ENCODE assay signal across 20 cellular contexts in genomic region chr2:162365392-162365791, GRCh38. TPM values are rescaled to one million over a fixed set of nuclear protein-coding genes. Genes with fewer than 3 reads are reported as not detected.
DNase-seq lines count a peak whose midpoint lies in the region; ATAC-seq and TF ChIP-seq lines count a peak whose summit lies in the region.
"Had no signal": no experiment of that assay in that cellular context is flagged by ENCODE, and none has a peak within 500 bp of the region (broad histone marks: within the 10 kb centered on the region; RNA-seq: fewer than 3 reads in every experiment).

No MANE protein-coding gene starts in this region.

- no peak for TF ChIP-seq RAD21 in IMR-90 (IDR thresholded peaks at IDR 0.05; ENCODE audit: low read length)

- H2AK9ac ChIP-seq in IMR-90 (replicated peaks; ENCODE audit: low read depth, low read length, poor library complexity), result no peak overlapping the region

- H3K18ac ChIP-seq in IMR-90 (ENCODE audit: low read depth, low read length), result no peak overlapping the region
- H3K18ac ChIP-seq in trophoblast cell (ENCODE audit: low read length), result no peak overlapping the region

- H2BK20ac ChIP-seq in IMR-90 (ENCODE audit: low read depth, low read length), result no peak overlapping the region

- no peaks in the 10 kb centered on the region; the same call in 1 of the 2 replicates for H4K20me1 ChIP-seq in IMR-90 (ENCODE audit: insufficient read depth, low read length)

- H2BK5ac ChIP-seq in IMR-90 (ENCODE audit: low read depth, low read length, poor library complexity, severe bottlenecking) (no peak overlapping the region), trophoblast cell (ENCODE audit: low read depth, low read length, poor library complexity) (no peak overlapping the region)

- H3K36me3 ChIP-seq in IMR-90 (ENCODE audit: control insufficient read depth, insufficient read depth, low read length) (no peaks in the 10 kb centered on the region), trophoblast cell (ENCODE audit: control insufficient read depth in 1 of 2, insufficient read depth in 2 of 2, low read length in 2 of 2) (no peaks in the 10 kb centered on the region)
- H3K36me3 ChIP-seq: BE2C had no signal

- no peak overlapping the region for H3K4me3 ChIP-seq in IMR-90 (ENCODE audit: insufficient read depth, low read depth, low read length)
- H3K4me3 ChIP-seq in fibroblast of pulmonary artery (replicated peaks; ENCODE audit: low read depth, low read length), result no peak overlapping the region
- no peak overlapping the region for H3K4me3 ChIP-seq in trophoblast cell (ENCODE audit: low read depth, low read length)
- H3K4me3 ChIP-seq: GM23338 had no signal

- H3K27me3 ChIP-seq in IMR-90 (ENCODE audit: control insufficient read depth, insufficient read depth, low read length) (no peaks in the 10 kb centered on the region), trophoblast cell (ENCODE audit: insufficient read depth, low read length) (no peaks in the 10 kb centered on the region)
- H3K27me3 ChIP-seq: BE2C had no signal

- CTCF ChIA-PET in IMR-90 (lab: Yijun Ruan, JAX), result no interaction called here

- no peaks in the 10 kb centered on the region for H3K9me1 ChIP-seq in IMR-90 (ENCODE audit: insufficient read depth, low read length)

- H4K8ac ChIP-seq in IMR-90 (ENCODE audit: low read depth in 2 of 2, low read length in 2 of 2) (no peak overlapping the region), trophoblast cell (ENCODE audit: low read depth, low read length) (no peak overlapping the region)

- H4K91ac ChIP-seq in IMR-90 (ENCODE audit: insufficient read depth, low read depth, low read length), result no peak overlapping the region
- H4K91ac ChIP-seq in trophoblast cell (ENCODE audit: low read depth, low read length), result no peak overlapping the region

- H3K4me1 ChIP-seq in IMR-90 (ENCODE audit: control insufficient read depth, insufficient read depth, low read length) (no peaks in the 10 kb centered on the region), trophoblast cell (ENCODE audit: control insufficient read depth in 1 of 2, insufficient read depth in 2 of 2, low read length in 2 of 2) (no peaks in the 10 kb centered on the region)
- H3K4me1 ChIP-seq: BE2C had no signal

- no peaks in the 10 kb centered on the region for H3K79me2 ChIP-seq in trophoblast cell (ENCODE audit: control insufficient read depth, insufficient read depth, low read length, poor library complexity)

- no peaks in the 10 kb centered on the region for H3K79me1 ChIP-seq in IMR-90 (ENCODE audit: low read depth in 1 of 2, low read length in 2 of 2)
- no peaks in the 10 kb centered on the region for H3K79me1 ChIP-seq in trophoblast cell (ENCODE audit: low read length)

- no peak overlapping the region for H3K23ac ChIP-seq in IMR-90 (ENCODE audit: low read depth, low read length)
- H3K23ac ChIP-seq in trophoblast cell (ENCODE audit: low read length), result no peak overlapping the region

- H2AK5ac ChIP-seq in IMR-90 (ENCODE audit: low read depth, low read length) (no peak overlapping the region), trophoblast cell (ENCODE audit: low read length) (no peak overlapping the region)

- peak; percentile 0 for DNase-seq in IMR-90
- DNase-seq in dedifferentiated amniotic fluid mesenchymal stem cell (ENCODE audit: extremely low spot score), result peak; percentile 17
- DNase-seq in fibroblast of pulmonary artery (ENCODE audit: low read depth), result peak; percentile 8
- peak; percentile 1 to 80 for DNase-seq in trophoblast cell
- DNase-seq in NCI-H2081 (lab: John Stamatoyannopoulos, UW), result no peak
- no peak for DNase-seq in activated CD4-positive, CD25-positive, alpha-beta regulatory T cell treated with anti-CD3 and anti-CD28 coated beads, Interleukin-2, amount 50 U/mL, for 72 hours
- DNase-seq in NCI-H345 treated with DMSO at 0.1 percent for 48 hours (lab: John Stamatoyannopoulos, UW; ENCODE audit: unreplicated experiment), result no peak
- DNase-seq: ACHN; BE2C; C1 segment of cervical spinal cord; CD4-positive, CD25-positive, alpha-beta regulatory T cell; CD8-positive, alpha-beta memory T cell; COR-L47; DMS 273 treated with DMSO at 0.1 percent for 48 hours; DMS53; DND-41; EL; HFFc6 had no signal

- no peak overlapping the region for H4K5ac ChIP-seq in IMR-90 (ENCODE audit: low read depth, low read length)

- ATAC-seq in IMR-90 (ENCODE audit: low read depth), result no peak
- ATAC-seq: GM23338, HCT116 had no signal

- intact Hi-C loops in IMR-90 (cut with micrococcal nuclease), result no loop called here

- H3K4ac ChIP-seq in IMR-90 (ENCODE audit: low read depth, low read length) (no peak overlapping the region), trophoblast cell (ENCODE audit: low read depth, low read length) (no peak overlapping the region)

- no peak overlapping the region for H3K56ac ChIP-seq in IMR-90 (ENCODE audit: extremely low read depth, insufficient read depth, low read length)

- TF ChIP-seq CTCF in IMR-90 (conservative IDR thresholded peaks at IDR 0.05; ENCODE audit: low read depth, low read length), result no peak
- TF ChIP-seq CTCF in fibroblast of pulmonary artery (IDR thresholded peaks at IDR 0.05; ENCODE audit: low read length, missing control alignments), result no peak

- dilution Hi-C loops in IMR-90 (cut with HindIII; ENCODE audit: low sequenced_read_pairs, unreplicated experiment), result no loop called here

- H2BK120ac ChIP-seq in IMR-90 (ENCODE audit: low read depth, low read length), result no peak overlapping the region
- H2BK120ac ChIP-seq in trophoblast cell (ENCODE audit: insufficient read depth, low read length, poor library complexity), result no peak overlapping the region

- POLR2A ChIA-PET in IMR-90 (lab: Charles Lee; ENCODE audit: unreplicated experiment), result no interaction called here

- H3K14ac ChIP-seq in IMR-90 (replicated peaks; ENCODE audit: low read depth, low read length), result no peak overlapping the region
- no peak overlapping the region for H3K14ac ChIP-seq in trophoblast cell (ENCODE audit: low read length)

- no peak overlapping the region for H4K12ac ChIP-seq in trophoblast cell (ENCODE audit: low read depth, low read length)

- no CpG with 5 or more reads among the region's 2 CpGs for WGBS in IMR-90 (ENCODE audit: extremely low coverage in 2 of 2, insufficient read length in 1 of 2), 2 experiments
- no CpG with 5 or more reads among the region's 2 CpGs for WGBS in trophoblast cell (ENCODE audit: extremely low coverage, insufficient coverage, insufficient read length)

- no peak overlapping the region for H2BK15ac ChIP-seq in IMR-90 (ENCODE audit: low read depth, low read length)

- H2AFZ ChIP-seq in IMR-90 (replicated peaks; ENCODE audit: low read length, poor library complexity) (no peak overlapping the region), trophoblast cell (ENCODE audit: insufficient read depth, low read length, poor library complexity) (no peak overlapping the region)
- H2AFZ ChIP-seq: GM23338 had no signal

- TF ChIP-seq POLR2A in IMR-90 (IDR thresholded peaks at IDR 0.05; ENCODE audit: low read depth, low read length), result no peak

- no TSS peak for BruUV-seq in IMR-90 (replicated peaks; lab: Mats Ljungman, UMichigan)

- no peak overlapping the region for H3K4me2 ChIP-seq in IMR-90 (ENCODE audit: low read depth, low read length)
- no peak overlapping the region for H3K4me2 ChIP-seq in trophoblast cell (ENCODE audit: low read length)
- H3K4me2 ChIP-seq: GM23338 had no signal

- H3K27ac ChIP-seq in IMR-90 (ENCODE audit: insufficient read depth, low read length), result no peak overlapping the region
- H3K27ac ChIP-seq in trophoblast cell (ENCODE audit: low read depth, low read length), result no peak overlapping the region

- no peak overlapping the region for H3K9ac ChIP-seq in IMR-90 (ENCODE audit: low read depth, low read length)
- H3K9ac ChIP-seq in trophoblast cell (ENCODE audit: low read length), result no peak overlapping the region

- no peaks in the 10 kb centered on the region for H3K9me3 ChIP-seq in IMR-90 (ENCODE audit: control insufficient read depth, insufficient read depth, low read length)
- H3K9me3 ChIP-seq in trophoblast cell (ENCODE audit: insufficient read depth, low read depth, low read length), result no peaks in the 10 kb centered on the region
- H3K9me3 ChIP-seq: BE2C had no signal

- H2BK12ac ChIP-seq in trophoblast cell (ENCODE audit: low read length), result no peak overlapping the region

- in situ Hi-C loops in IMR-90 (cut with MboI; ENCODE audit: low sequenced_read_pairs), result no loop called here

TF ChIP-seq in IMR-90, 13 proteins besides CTCF, POLR2A, EP300 and RAD21 (continues in another document):
- TF ChIP-seq RFX5 (IDR thresholded peaks at IDR 0.05; ENCODE audit: low read depth, low read length), result no peak
- TF ChIP-seq ELK1 (IDR thresholded peaks at IDR 0.05; ENCODE audit: borderline replicate concordance, low read depth, low read length), result no peak
- no peak for TF ChIP-seq CHD1 (IDR thresholded peaks at IDR 0.05; ENCODE audit: low read depth, low read length)
- TF ChIP-seq MAZ (IDR thresholded peaks at IDR 0.05; ENCODE audit: borderline replicate concordance, low read depth, low read length), result no peak
- TF ChIP-seq BHLHE40 (IDR thresholded peaks at IDR 0.05; ENCODE audit: low read depth, low read length), result no peak
- TF ChIP-seq MXI1 (IDR thresholded peaks at IDR 0.05; ENCODE audit: borderline replicate concordance, low read depth, low read length), result no peak
- no peak for TF ChIP-seq RCOR1 (IDR thresholded peaks at IDR 0.05; ENCODE audit: insufficient replicate concordance, low read length)
- no peak for TF ChIP-seq NFE2L2 (IDR thresholded peaks at IDR 0.05; ENCODE audit: low read depth, low read length)
- no peak for TF ChIP-seq SMC3 (IDR thresholded peaks at IDR 0.05; ENCODE audit: low read depth, low read length)
- no peak for TF ChIP-seq MAFK (IDR thresholded peaks at IDR 0.05; ENCODE audit: low read depth, low read length)

RNA-seq across cellular contexts. Expression of gene GCA, which starts 21.5 kb away (rescaled TPM):
- 3.6 and 9.7 TPM in 2 replicates for total RNA-seq in IMR-90 (2012; rRNA removed)
- polyA plus RNA-seq in IMR-90 (2012; rRNA removed), result 2.2 and 2.3 TPM in 2 replicates
- 1.1 and 3.5 TPM in 2 replicates for polyA plus RNA-seq in IMR-90 (2012; cell fraction: cytosol; rRNA removed)
- 1.1 and 3.5 TPM in 2 replicates for polyA plus RNA-seq in IMR-90 (2012; cell fraction: nucleus; rRNA removed; ENCODE audit: low replicate concordance)
- polyA plus RNA-seq in trophoblast cell (2013), result 8.3 and 8.5 TPM in 2 replicates

RNA-seq across cellular contexts. Expression of gene IFIH1, which starts 46.9 kb away (rescaled TPM):
- 1.4 and 2.2 TPM in 2 replicates for total RNA-seq in IMR-90 (2012; rRNA removed)
- polyA plus RNA-seq in IMR-90 (2012; rRNA removed), result 0.76 and 1.3 TPM in 2 replicates
- 0.27 and 0.88 TPM in 2 replicates for polyA plus RNA-seq in IMR-90 (2012; cell fraction: cytosol; rRNA removed)
- 0.55 and 0.79 TPM in 2 replicates for polyA plus RNA-seq in IMR-90 (2012; cell fraction: nucleus; rRNA removed; ENCODE audit: low replicate concordance)
- 1.3 TPM in 2 replicates for polyA plus RNA-seq in trophoblast cell (2013)

Comparison
In these comparisons a context has a peak if more than half of its experiments do, and no peak if none do; other contexts are left out.
1. DNase-seq: peak in IMR-90 (single experiment), dedifferentiated amniotic fluid mesenchymal stem cell (single experiment), fibroblast of pulmonary artery (single experiment) and trophoblast cell (2 of 2); none in NCI-H2081 (0 of 2), activated CD4-positive, CD25-positive, alpha-beta regulatory T cell treated with anti-CD3 and anti-CD28 coated beads, Interleukin-2, amount 50 U/mL, for 72 hours (single experiment) and NCI-H345 treated with DMSO at 0.1 percent for 48 hours (single experiment).